ENCODE assay signal across 11 cellular contexts in the genomic region with DNA sequence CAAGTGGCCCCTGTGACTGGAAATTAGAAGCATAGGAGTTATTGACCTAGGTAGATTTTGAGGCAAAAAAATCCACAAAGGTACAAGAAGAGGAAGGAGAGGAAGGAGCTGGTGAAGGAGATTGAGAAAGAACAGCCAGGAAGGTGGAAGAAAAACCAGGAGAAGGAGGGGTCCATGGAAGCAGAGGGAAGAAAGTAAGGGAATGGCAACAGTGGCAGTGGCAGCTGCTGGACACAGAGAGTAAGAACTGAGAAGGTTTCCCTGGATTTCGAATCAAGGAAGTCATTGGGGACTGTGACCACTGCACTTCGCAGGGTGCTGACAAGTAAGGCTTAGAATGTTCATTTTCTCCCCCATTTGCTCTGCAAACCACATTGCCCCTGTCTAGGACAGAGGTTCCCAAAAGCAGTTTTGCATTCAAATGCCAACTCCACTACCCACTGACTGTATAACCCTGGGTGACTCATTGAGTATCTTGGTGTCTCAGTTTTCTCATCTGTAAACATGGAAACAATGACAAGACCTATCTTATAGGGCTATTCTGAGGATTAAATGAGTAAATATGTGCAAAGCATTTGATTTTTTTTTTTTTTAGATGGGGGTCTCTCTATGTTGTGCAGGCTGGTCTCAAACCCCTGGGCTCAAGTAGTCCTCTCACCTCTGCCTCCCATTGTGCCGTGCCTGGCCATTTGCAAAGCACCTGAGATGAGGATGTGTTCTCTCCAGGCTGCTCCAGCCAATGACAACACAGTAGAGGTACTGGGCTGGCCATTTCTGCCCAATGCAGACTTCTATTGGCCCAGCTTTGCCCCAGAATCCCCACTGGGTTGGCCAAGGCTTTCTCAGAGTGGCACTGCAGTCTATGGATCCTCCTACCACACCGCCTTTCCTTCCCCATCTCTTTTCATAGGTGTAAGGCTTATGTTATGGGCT. TPM values are rescaled to one million over a fixed set of nuclear protein-coding genes. Genes with fewer than 3 reads are reported as not detected.
DNase-seq lines count a peak whose midpoint lies in the region; ATAC-seq and TF ChIP-seq lines count a peak whose summit lies in the region.
"Had no signal": no experiment of that assay in that cellular context is flagged by ENCODE, and none has a peak within 500 bp of the region (broad histone marks: within the 10 kb centered on the region; RNA-seq: fewer than 3 reads in every experiment).

No MANE protein-coding gene starts in this region.

- ATAC-seq in HG03196 (IDR thresholded peaks at IDR 0.05; ENCODE audit: unreplicated experiment): no peak
- no peak for ATAC-seq in HG03439 (IDR thresholded peaks at IDR 0.05; ENCODE audit: unreplicated experiment)
- ATAC-seq: natural killer cell treated with Interleukin-12 subunit alpha and Interleukin-12 subunit beta and Interleukin-15 and Interleukin-18, amount 100 ng/mL, for 72 hours had no signal

- intact Hi-C loops in ascending aorta (cut with DNase I) (loop anchor here (10.0 kb wide), 2 partner anchors 292 to 1058 kb away; no protein-coding TSS in a partner anchor), colonic mucosa (cut with DNase I) (no loop called here)

- H3K4me3 Mint-ChIP-seq in mesothelial cell of epicardium: no peak overlapping the region
- H3K4me3 Mint-ChIP-seq: IgD-negative memory B cell; natural killer cell treated with Interleukin-12 subunit alpha and Interleukin-12 subunit beta and Interleukin-15 and Interleukin-18, amount 100 ng/mL, for 72 hours had no signal

- H3K27ac Mint-ChIP-seq in mesothelial cell of epicardium: peak overlapping the region; percentile 13
- H3K27ac Mint-ChIP-seq: natural killer cell treated with Interleukin-12 subunit alpha and Interleukin-12 subunit beta and Interleukin-15 and Interleukin-18, amount 100 ng/mL, for 72 hours had no signal

- TF ChIP-seq CTCF in ascending aorta (IDR thresholded peaks at IDR 0.05) (no peak), mesothelial cell of epicardium (IDR thresholded peaks at IDR 0.05; ENCODE audit: unreplicated experiment) (no peak), colonic mucosa (IDR thresholded peaks at IDR 0.05) (no peak)

- H3K4me1 Mint-ChIP-seq in mesothelial cell of epicardium: peaks cover 60% of the 10 kb centered on the region

- DNase-seq in Caki2 (ENCODE audit: low read depth) (peak; percentile 65), ascending aorta (ENCODE audit: low spot score in 2 of 2) (peak in 1 of 2 donors; percentile 52), mesothelial cell of epicardium (ENCODE audit: low spot score in 2 of 2, unreplicated experiment in 2 of 2) (no peak), pons (ENCODE audit: low spot score) (no peak), colonic mucosa (no peak)
- DNase-seq: NCI-H526 had no signal

- H3K9ac ChIP-seq in HUES48 (ENCODE audit: low read depth, low read length) (no peak overlapping the region), colonic mucosa (ENCODE audit: low read depth in 2 of 2, low read length in 2 of 2) (no peak overlapping the region)

- H3K4me3 ChIP-seq in HUES48 (ENCODE audit: low read depth, low read length): no peak overlapping the region
- H3K4me3 ChIP-seq in ascending aorta: peak overlapping the region in 1 of 2 donors; percentile 46
- H3K4me3 ChIP-seq in colonic mucosa: no peak overlapping the region

- H3K36me3 Mint-ChIP-seq in mesothelial cell of epicardium: no peaks in the 10 kb centered on the region
- H3K36me3 Mint-ChIP-seq: IgD-negative memory B cell; natural killer cell treated with Interleukin-12 subunit alpha and Interleukin-12 subunit beta and Interleukin-15 and Interleukin-18, amount 100 ng/mL, for 72 hours had no signal

- H3K27me3 ChIP-seq in HUES48 (ENCODE audit: control insufficient read depth, insufficient read depth, low read length) (no peaks in the 10 kb centered on the region; the same call in 1 of the 2 replicates), ascending aorta (no peaks in the 10 kb centered on the region), colonic mucosa (no peaks in the 10 kb centered on the region)

- H3K27ac ChIP-seq in HUES48 (ENCODE audit: low read depth, low read length): peak overlapping the region; percentile 14
- peak overlapping the region; percentile 93 to 94 for H3K27ac ChIP-seq in ascending aorta
- H3K27ac ChIP-seq in colonic mucosa: no peak overlapping the region

- H3K9me3 ChIP-seq in HUES48 (ENCODE audit: control insufficient read depth, insufficient read depth, low read length) (no peaks in the 10 kb centered on the region), ascending aorta (no peaks in the 10 kb centered on the region), colonic mucosa (no peaks in the 10 kb centered on the region)

- H3K36me3 ChIP-seq in HUES48 (ENCODE audit: control insufficient read depth, insufficient read depth, low read length) (no peaks in the 10 kb centered on the region), ascending aorta (no peaks in the 10 kb centered on the region), colonic mucosa (no peaks in the 10 kb centered on the region)

- H3K9me3 Mint-ChIP-seq in mesothelial cell of epicardium: no peaks in the 10 kb centered on the region
- H3K9me3 Mint-ChIP-seq: IgD-negative memory B cell; natural killer cell treated with Interleukin-12 subunit alpha and Interleukin-12 subunit beta and Interleukin-15 and Interleukin-18, amount 100 ng/mL, for 72 hours had no signal

- in situ Hi-C loops in Caki2 (cut with HindIII; ENCODE audit: low pct_unique_long_range_greater_than_20kb, low sequenced_read_pairs): no loop called here

- H3K27me3 Mint-ChIP-seq in mesothelial cell of epicardium (ENCODE audit: low read depth): no peaks in the 10 kb centered on the region
- H3K27me3 Mint-ChIP-seq: natural killer cell treated with Interleukin-12 subunit alpha and Interleukin-12 subunit beta and Interleukin-15 and Interleukin-18, amount 100 ng/mL, for 72 hours had no signal

- H3K4me1 ChIP-seq in HUES48 (ENCODE audit: control insufficient read depth, insufficient read depth, low read length): peaks cover 19% of the 10 kb centered on the region
- peaks cover 13 to 59% of the 10 kb centered on the region in 2 donors for H3K4me1 ChIP-seq in ascending aorta
- H3K4me1 ChIP-seq in colonic mucosa: no peaks in the 10 kb centered on the region

RNA-seq across cellular contexts. Expression of a gene that starts 9.3 kb away (rescaled TPM):
- 226 and 227 TPM in 2 replicates for total RNA-seq in Caki2 (2014; rRNA removed; shearing (Covaris generic); ENCODE audit: low replicate concordance)
- 178 TPM for total RNA-seq in ascending aorta
- total RNA-seq in mesothelial cell of epicardium: 136 to 151 TPM (median 146 TPM) in 3 replicates
- 100 to 1,000 TPM; 197 to 323 TPM for total RNA-seq in colonic mucosa

RNA-seq across cellular contexts. Expression of a gene that starts 37.5 kb away (rescaled TPM):
- total RNA-seq in Caki2 (2014; rRNA removed; shearing (Covaris generic); ENCODE audit: low replicate concordance): 0.14 TPM in 1 of 2 replicates, not detected in the other
- total RNA-seq in ascending aorta: not detected
- total RNA-seq in mesothelial cell of epicardium: 0.40 to 0.63 TPM in 2 of 3 replicates, not detected in the other
- 100 to 1,000 TPM in 1 of 2 donors, 10 to 100 TPM in 1; 52.6 to 102 TPM for total RNA-seq in colonic mucosa
- total RNA-seq: natural killer cell treated with Interleukin-12 subunit alpha and Interleukin-12 subunit beta and Interleukin-15 and Interleukin-18, amount 100 ng/mL, for 72 hours had no signal

Comparison
In these comparisons a context has a peak if more than half of its experiments do, and no peak if none do; other contexts are left out.
1. RNA of a gene that starts 37.5 kb away (total RNA-seq): 52.6 to 102 TPM in colonic mucosa; 0.40 to 0.63 TPM in mesothelial cell of epicardium, 0.14 TPM in Caki2 and not detected in ascending aorta (single experiment); every median in the first group is over 10 times any median in the second.